In genomic region chr16:87860553-87861299, GRCh38 we compare ENCODE assay signal across 1 cellular context.
TF ChIP-seq lines count a peak whose summit lies in the region.

No MANE protein-coding gene starts in this region.

TF ChIP-seq in HepG2, 621 proteins besides CTCF, POLR2A, EP300 and RAD21 (continued from another document and continues in another):
- TF ChIP-seq KLF13 (CRISPR knock-in tag; IDR thresholded peaks at IDR 0.05), result no peak
- no peak for TF ChIP-seq ISX (CRISPR knock-in tag; conservative IDR thresholded peaks at IDR 0.05)
- TF ChIP-seq NAIF1 (CRISPR knock-in tag; IDR thresholded peaks at IDR 0.05; ENCODE audit: borderline replicate concordance), result 0 out of 2 replicates have a peak, but pooled peaks have one; percentile 20
- TF ChIP-seq JUND (CRISPR knock-in tag; IDR thresholded peaks at IDR 0.05), result peak; percentile 78
- peak; percentile 74 for TF ChIP-seq DMAP1 (CRISPR knock-in tag; IDR thresholded peaks at IDR 0.05)
- 0 out of 2 replicates have a peak, but pooled peaks have one; percentile 69 for TF ChIP-seq ZNF577 (CRISPR knock-in tag; IDR thresholded peaks at IDR 0.05; ENCODE audit: borderline replicate concordance, low read depth)
- TF ChIP-seq ZNF710 (CRISPR knock-in tag; IDR thresholded peaks at IDR 0.05; ENCODE audit: borderline replicate concordance), result no peak; the same call in 1 of the 2 replicates
- peak; percentile 95 for TF ChIP-seq ZNF687 (CRISPR knock-in tag; IDR thresholded peaks at IDR 0.05)
- peak; percentile 41; the same call in 1 of the 2 replicates for TF ChIP-seq HMG20A (CRISPR knock-in tag; IDR thresholded peaks at IDR 0.05; ENCODE audit: borderline replicate concordance)
- peak; percentile 47; the same call in 1 of the 2 replicates for TF ChIP-seq ZNF280B (CRISPR knock-in tag; IDR thresholded peaks at IDR 0.05; ENCODE audit: borderline replicate concordance)
- peak; percentile 54 for TF ChIP-seq ZGPAT (CRISPR knock-in tag; IDR thresholded peaks at IDR 0.05)
- TF ChIP-seq BORCS8-MEF2B (CRISPR knock-in tag; IDR thresholded peaks at IDR 0.05), result peak; percentile 51
- TF ChIP-seq KLF15 (CRISPR knock-in tag; IDR thresholded peaks at IDR 0.05; ENCODE audit: borderline replicate concordance), result no peak
- 0 out of 2 replicates have a peak, but pooled peaks have one; percentile 45 for TF ChIP-seq PAX8 (CRISPR knock-in tag; IDR thresholded peaks at IDR 0.05; ENCODE audit: borderline replicate concordance)
- TF ChIP-seq FOXK1 (CRISPR knock-in tag; IDR thresholded peaks at IDR 0.05; ENCODE audit: borderline replicate concordance, low read depth), result peak; percentile 36; the same call in 1 of the 2 replicates
- TF ChIP-seq ZFX (CRISPR knock-in tag; IDR thresholded peaks at IDR 0.05; ENCODE audit: low read depth), result peak; percentile 87
- no peak for TF ChIP-seq ATF4 (CRISPR knock-in tag; IDR thresholded peaks at IDR 0.05)
- TF ChIP-seq ZNF512B (CRISPR knock-in tag; IDR thresholded peaks at IDR 0.05; ENCODE audit: borderline replicate concordance), result 0 out of 2 replicates have a peak, but pooled peaks have one; percentile 24
- no peak for TF ChIP-seq SRF (IDR thresholded peaks at IDR 0.05; ENCODE audit: low read depth, low read length)
- no peak for TF ChIP-seq FOXP1 (IDR thresholded peaks at IDR 0.05)
- TF ChIP-seq FOXP1 (CRISPR knock-in tag; IDR thresholded peaks at IDR 0.05), result peak; percentile 42; the same call in 1 of the 2 replicates
- TF ChIP-seq NR2F6 (IDR thresholded peaks at IDR 0.05), result peak; percentile 72
- peak; percentile 84 for TF ChIP-seq NR2F6 (CRISPR knock-in tag; IDR thresholded peaks at IDR 0.05)
- no peak; the same call in 1 of the 2 replicates for TF ChIP-seq ATF5 (CRISPR knock-in tag; IDR thresholded peaks at IDR 0.05; ENCODE audit: low read depth)
- TF ChIP-seq BRD4 (CRISPR knock-in tag; IDR thresholded peaks at IDR 0.05), result peak; percentile 22; the same call in 1 of the 2 replicates
- TF ChIP-seq ZHX2 (IDR thresholded peaks at IDR 0.05; ENCODE audit: low read depth), result peak; percentile 28; the same call in 1 of the 2 replicates
- TF ChIP-seq ZHX2 (CRISPR knock-in tag; IDR thresholded peaks at IDR 0.05; ENCODE audit: borderline replicate concordance), result no peak
- 0 out of 2 replicates have a peak, but pooled peaks have one; percentile 31 for TF ChIP-seq ZNF451 (CRISPR knock-in tag; IDR thresholded peaks at IDR 0.05)
- peak; percentile 96 for TF ChIP-seq SAP130 (CRISPR knock-in tag; IDR thresholded peaks at IDR 0.05; ENCODE audit: low read depth)
- no peak for TF ChIP-seq SMAD9 (CRISPR knock-in tag; IDR thresholded peaks at IDR 0.05)
- peak; percentile 50; the same call in 1 of the 2 replicates for TF ChIP-seq CREB1 (IDR thresholded peaks at IDR 0.05)
- no peak for TF ChIP-seq CREB1 (CRISPR knock-in tag; IDR thresholded peaks at IDR 0.05)
